In the genomic region with DNA sequence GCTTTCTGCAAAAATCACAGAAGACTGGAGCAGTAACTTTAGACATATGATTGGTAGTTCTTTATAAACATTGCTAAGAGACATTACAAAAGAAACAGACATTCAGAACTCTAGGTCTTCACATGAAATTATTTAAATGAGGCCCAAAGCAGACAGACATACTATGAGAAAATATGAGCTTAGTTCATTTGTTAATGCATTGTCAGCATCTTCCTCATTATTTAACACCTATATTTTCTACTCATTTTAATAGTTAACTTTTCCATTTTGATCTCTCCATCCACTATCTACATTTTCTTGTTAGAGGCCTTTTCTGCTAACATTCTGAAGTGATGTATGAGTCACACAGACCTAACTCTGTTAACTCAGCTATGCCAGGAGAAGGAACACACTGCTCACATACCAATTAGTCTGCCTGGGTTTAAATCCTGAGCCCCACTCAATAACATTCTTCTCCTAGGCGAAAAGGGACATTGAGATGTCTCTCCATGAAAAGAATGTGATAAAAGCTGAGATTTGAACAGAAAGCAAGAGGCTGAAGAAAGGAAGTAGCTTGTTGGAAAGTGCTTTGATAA, we compare ENCODE assay signal across 18 cellular contexts.
DNase-seq lines count a peak whose midpoint lies in the region; ATAC-seq, FAIRE-seq and TF ChIP-seq lines count a peak whose summit lies in the region.
"Had no signal": no experiment of that assay in that cellular context is flagged by ENCODE, and none has a peak within 500 bp of the region (broad histone marks: within the 10 kb centered on the region; RNA-seq: fewer than 3 reads in every experiment).

No MANE protein-coding gene starts in this region.

- H3K36me3 ChIP-seq in GM23248 (ENCODE audit: low read depth): no peaks in the 10 kb centered on the region

- TF ChIP-seq EP300 in A549 (IDR thresholded peaks at IDR 0.05): no peak

- ATAC-seq in A549 (no peak), GM18909 (IDR thresholded peaks at IDR 0.05; ENCODE audit: poor library complexity, unreplicated experiment) (no peak)

- H3K79me2 ChIP-seq in GM23248 (ENCODE audit: insufficient read depth): no peaks in the 10 kb centered on the region

- CTCF ChIA-PET in A549 (lab: Yijun Ruan, JAX): no interaction called here

- POLR2A ChIA-PET in A549 (lab: Yijun Ruan, JAX): interaction anchor here (0.8 kb wide), 1 partner anchor 15 kb away, joined by 3 read pairs; no protein-coding TSS in a partner anchor

- H3K27ac ChIP-seq in A549: no peak overlapping the region
- no peak overlapping the region for H3K27ac ChIP-seq in GM23248

- no peak for TF ChIP-seq POLR2A in A549 (IDR thresholded peaks at IDR 0.05; ENCODE audit: low read length)

- H3K4me1 ChIP-seq in A549 (no peaks in the 10 kb centered on the region), GM23248 (ENCODE audit: insufficient read depth) (no peaks in the 10 kb centered on the region)
- H3K4me1 ChIP-seq: Caco-2 had no signal

- in situ Hi-C loops in GM23248 (cut with MboI): no loop called here

- H3F3A ChIP-seq in GM23248 (ENCODE audit: insufficient read depth): no peaks in the 10 kb centered on the region

- 8% methylated on average over 1 of the region's 1 CpG for WGBS in A549 (ENCODE audit: missing lambda C conversion rate)
- 0 to 8% methylated on average over 1 of the region's 1 CpG for whole genome bisulfite sequencing in GM23248 (ENCODE audit: low coverage in 1 of 2, low lambda C conversion rate in 2 of 2, missing lambda C conversion rate in 2 of 2), 2 experiments

- DNase-seq in A549 (ENCODE audit: low read depth in 1 of 2, low spot score in 1 of 2): no peak
- DNase-seq in astrocyte of the hippocampus (ENCODE audit: low read depth, low spot score): peak; percentile 38
- DNase-seq in fibroblast of mammary gland (ENCODE audit: low read depth): peak; percentile 8
- DNase-seq in skeletal muscle cell (ENCODE audit: low read depth): peak; percentile 1
- DNase-seq in GM23248: no peak
- DNase-seq in HuH-7.5 (ENCODE audit: low spot score): no peak
- no peak for DNase-seq in NCI-H2227 (lab: John Stamatoyannopoulos, UW; ENCODE audit: unreplicated experiment)
- DNase-seq: 8988T; Caco-2; CD4-positive, alpha-beta T cell; KBM-7; NCI-H1105; NCI-H2081; NCI-H82; SHP77 had no signal

- H4K20me1 ChIP-seq in GM23248 (ENCODE audit: insufficient read depth): no peaks in the 10 kb centered on the region

- H2AFZ ChIP-seq in GM23248: no peak overlapping the region

- FAIRE-seq in A549 (lab: Jason Lieb, UNC): no peak
- FAIRE-seq: G401.6, GM19239 had no signal

- no peaks in the 10 kb centered on the region for H3K27me3 ChIP-seq in GM23248 (replicated peaks; ENCODE audit: insufficient read depth)

- no peak overlapping the region for H3K9ac ChIP-seq in GM23248

- H3K4me3 ChIP-seq in A549 (no peak overlapping the region), fibroblast of mammary gland (ENCODE audit: control insufficient read depth, low read depth, low read length) (no peak overlapping the region), skeletal muscle cell (ENCODE audit: low read depth, low read length) (no peak overlapping the region), GM23248 (no peak overlapping the region)

- H3K9me3 ChIP-seq in A549 (no peaks in the 10 kb centered on the region), GM23248 (ENCODE audit: low read depth) (no peaks in the 10 kb centered on the region)
- H3K9me3 ChIP-seq: Caco-2 had no signal

- TF ChIP-seq RAD21 in A549 (conservative IDR thresholded peaks at IDR 0.05 in 1 of 2, IDR thresholded peaks at IDR 0.05 in 1 of 2): no peak

- no peaks in the 10 kb centered on the region for H3K9me2 ChIP-seq in GM23248 (ENCODE audit: insufficient read depth)

- H3K4me2 ChIP-seq in A549 (no peak overlapping the region), GM23248 (ENCODE audit: unreplicated experiment) (no peak overlapping the region)

- TF ChIP-seq CTCF in A549 (IDR thresholded peaks at IDR 0.05) (no peak), fibroblast of mammary gland (conservative IDR thresholded peaks at IDR 0.05; ENCODE audit: control insufficient read depth, insufficient read depth, low read depth, low read length) (no peak)

TF ChIP-seq in A549, 52 proteins besides CTCF, POLR2A, EP300 and RAD21:
- TF ChIP-seq MAFK (IDR thresholded peaks at IDR 0.05; ENCODE audit: partially characterized antibody): peak; percentile 82
- TF ChIP-seq, protein P1, sequence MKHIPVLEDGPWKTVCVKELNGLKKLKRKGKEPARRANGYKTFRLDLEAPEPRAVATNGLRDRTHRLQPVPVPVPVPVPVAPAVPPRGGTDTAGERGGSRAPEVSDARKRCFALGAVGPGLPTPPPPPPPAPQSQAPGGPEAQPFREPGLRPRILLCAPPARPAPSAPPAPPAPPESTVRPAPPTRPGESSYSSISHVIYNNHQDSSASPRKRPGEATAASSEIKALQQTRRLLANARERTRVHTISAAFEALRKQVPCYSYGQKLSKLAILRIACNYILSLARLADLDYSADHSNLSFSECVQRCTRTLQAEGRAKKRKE (CRISPR knock-in tag; IDR thresholded peaks at IDR 0.05; ENCODE audit: low read depth): no peak
TF ChIP-seq in A549: peak in this region for 1.

Comparison
In these comparisons a context has a peak if more than half of its experiments do, and no peak if none do; other contexts are left out.
1. DNase-seq: peak in astrocyte of the hippocampus (single experiment), fibroblast of mammary gland (single experiment) and skeletal muscle cell (single experiment); none in A549 (0 of 2), GM23248 (single experiment), HuH-7.5 (single experiment) and NCI-H2227 (single experiment).